ENCODE assay signal across 21 cellular contexts in genomic region chr6:115191989-115192388, GRCh38.
DNase-seq lines count a peak whose midpoint lies in the region; ATAC-seq, FAIRE-seq and TF ChIP-seq lines count a peak whose summit lies in the region.
"Had no signal": no experiment of that assay in that cellular context is flagged by ENCODE, and none has a peak within 500 bp of the region (broad histone marks: within the 10 kb centered on the region; RNA-seq: fewer than 3 reads in every experiment).

No MANE protein-coding gene starts in this region.

- H3K9me3 ChIP-seq in A549, result no peaks in the 10 kb centered on the region
- peaks cover 9% of the 10 kb centered on the region for H3K9me3 ChIP-seq in IMR-90 (ENCODE audit: control insufficient read depth, insufficient read depth, low read length)
- no peaks in the 10 kb centered on the region for H3K9me3 ChIP-seq in H1 (ENCODE audit: insufficient read depth in 2 of 2, low read depth in 1 of 2, low read length in 1 of 2)
- H3K9me3 ChIP-seq: BLaER1 treated with 17β-estradiol and CSF1 and Interleukin-3, amounts not matched to agents 10 nM and 100 nM; Caco-2 had no signal

- H3K23ac ChIP-seq in IMR-90 (ENCODE audit: low read depth, low read length), result no peak overlapping the region
- no peak overlapping the region for H3K23ac ChIP-seq in H1 (ENCODE audit: insufficient read length)

- H3K4me2 ChIP-seq in A549 (no peak overlapping the region), IMR-90 (ENCODE audit: low read depth, low read length) (no peak overlapping the region), H1 (ENCODE audit: insufficient read depth in 1 of 2, low read depth in 2 of 2, low read length in 2 of 2) (no peak overlapping the region)
- H3K4me2 ChIP-seq: BLaER1 treated with 17β-estradiol and CSF1 and Interleukin-3, amounts not matched to agents 10 nM and 100 nM had no signal

- TF ChIP-seq EP300 in A549 (IDR thresholded peaks at IDR 0.05) (no peak), H1 (IDR thresholded peaks at IDR 0.05; ENCODE audit: borderline replicate concordance in 1 of 2, low read depth in 2 of 2, low read length in 2 of 2) (no peak)

- BruUV-seq in IMR-90 (replicated peaks; lab: Mats Ljungman, UMichigan), result no TSS peak

- no peak overlapping the region for H3K4ac ChIP-seq in IMR-90 (ENCODE audit: low read depth, low read length)
- no peak overlapping the region for H3K4ac ChIP-seq in H1 (replicated peaks; ENCODE audit: insufficient read length, low read depth, low read length)

- no peak overlapping the region for H3K4me3 ChIP-seq in A549
- H3K4me3 ChIP-seq in IMR-90 (ENCODE audit: insufficient read depth, low read depth, low read length), result no peak overlapping the region
- no peak overlapping the region for H3K4me3 ChIP-seq in H1 (ENCODE audit: extremely low read depth in 1 of 4, insufficient read depth in 2 of 4, low read depth in 3 of 4, low read length in 4 of 4)
- H3K4me3 ChIP-seq: BLaER1 treated with 17β-estradiol and CSF1 and Interleukin-3, amounts not matched to agents 10 nM and 100 nM; GM12878 had no signal

- H3K36me3 ChIP-seq in IMR-90 (ENCODE audit: control insufficient read depth, insufficient read depth, low read length), result no peaks in the 10 kb centered on the region
- no peaks in the 10 kb centered on the region for H3K36me3 ChIP-seq in H1 (ENCODE audit: control insufficient read depth in 2 of 4, insufficient read depth in 4 of 4, low read length in 3 of 4)
- H3K36me3 ChIP-seq: BLaER1 treated with 17β-estradiol and CSF1 and Interleukin-3, amounts not matched to agents 10 nM and 100 nM had no signal

- no peak overlapping the region for H2BK5ac ChIP-seq in IMR-90 (ENCODE audit: low read depth, low read length, poor library complexity, severe bottlenecking)
- H2BK5ac ChIP-seq in H1 (ENCODE audit: low read depth, low read length), result no peak overlapping the region

- H3K4me1 ChIP-seq in A549, result no peaks in the 10 kb centered on the region
- no peaks in the 10 kb centered on the region for H3K4me1 ChIP-seq in IMR-90 (ENCODE audit: control insufficient read depth, insufficient read depth, low read length)
- H3K4me1 ChIP-seq in H1 (replicated peaks in 1 of 4; ENCODE audit: control insufficient read depth in 3 of 4, insufficient read depth in 4 of 4, low read length in 3 of 4), result no peaks in the 10 kb centered on the region
- H3K4me1 ChIP-seq: BLaER1 treated with 17β-estradiol and CSF1 and Interleukin-3, amounts not matched to agents 10 nM and 100 nM; Caco-2 had no signal

- no peak for ATAC-seq in A549
- no peak for ATAC-seq in IMR-90 (ENCODE audit: low read depth)
- no peak for ATAC-seq in HG02981 (IDR thresholded peaks at IDR 0.05; ENCODE audit: unreplicated experiment)
- ATAC-seq: CD8-positive, alpha-beta T cell; GM12878 had no signal

- H3K27ac ChIP-seq in A549 (no peak overlapping the region), IMR-90 (ENCODE audit: insufficient read depth, low read length) (no peak overlapping the region), H1 (ENCODE audit: low read depth, low read length) (no peak overlapping the region)
- H3K27ac ChIP-seq: BLaER1 treated with 17β-estradiol and CSF1 and Interleukin-3, amounts not matched to agents 10 nM and 100 nM; C4-2B had no signal

- TF ChIP-seq POLR2A in A549 (IDR thresholded peaks at IDR 0.05; ENCODE audit: low read length) (no peak), IMR-90 (IDR thresholded peaks at IDR 0.05; ENCODE audit: low read depth, low read length) (no peak), H1 (IDR thresholded peaks at IDR 0.05; ENCODE audit: control extremely low read depth in 1 of 2, low read depth in 2 of 2, low read length in 2 of 2) (no peak)

- no peak overlapping the region for H3K14ac ChIP-seq in IMR-90 (replicated peaks; ENCODE audit: low read depth, low read length)
- H3K14ac ChIP-seq in H1 (ENCODE audit: insufficient read length), result no peak overlapping the region

- no peak for FAIRE-seq in A549 (lab: Jason Lieb, UNC)
- FAIRE-seq in H1 (lab: Jason Lieb, UNC), result no peak
- FAIRE-seq: A204.1, D721Med, G401.6, GM12878, GM12892, GM18507 had no signal

- DNase-seq in A549 (ENCODE audit: low read depth in 1 of 2, low spot score in 1 of 2) (no peak), IMR-90 (no peak), H1 (ENCODE audit: low read depth in 1 of 2, low spot score in 2 of 2) (no peak)
- DNase-seq in stimulated activated CD8-positive, alpha-beta memory T cell treated with anti-CD3 and anti-CD28 coated beads, Interleukin-4, amount 100 ng/mL, for 48 hours, result no peak
- DNase-seq: 8988T; AML-193; Caco-2; Calu3; CD4-positive, alpha-beta T cell; CD8-positive, alpha-beta T cell; DMS79 treated with DMSO at 0.1 percent for 48 hours; GF-D8 had no signal

- no peak for TF ChIP-seq CTCF in A549 (IDR thresholded peaks at IDR 0.05)
- TF ChIP-seq CTCF in IMR-90 (conservative IDR thresholded peaks at IDR 0.05; ENCODE audit: low read depth, low read length), result no peak
- no peak for TF ChIP-seq CTCF in H1 (IDR thresholded peaks at IDR 0.05; ENCODE audit: control extremely low read depth in 1 of 3, insufficient read depth in 1 of 3, low read depth in 1 of 3, low read length in 3 of 3)

- intact Hi-C loops in IMR-90 (cut with micrococcal nuclease), result no loop called here

- in situ Hi-C loops in IMR-90 (cut with MboI; ENCODE audit: low sequenced_read_pairs), result no loop called here

- H3K56ac ChIP-seq in IMR-90 (ENCODE audit: extremely low read depth, insufficient read depth, low read length) (no peak overlapping the region), H1 (replicated peaks; ENCODE audit: insufficient read length, low read depth, low read length) (no peak overlapping the region)

- TF ChIP-seq RAD21 in A549 (conservative IDR thresholded peaks at IDR 0.05 in 1 of 2, IDR thresholded peaks at IDR 0.05 in 1 of 2), result no peak
- TF ChIP-seq RAD21 in IMR-90 (IDR thresholded peaks at IDR 0.05; ENCODE audit: low read length), result no peak
- no peak for TF ChIP-seq RAD21 in H1 (IDR thresholded peaks at IDR 0.05 in 1 of 2, conservative IDR thresholded peaks at IDR 0.05 in 1 of 2; ENCODE audit: low read depth in 2 of 2, low read length in 2 of 2)

- H4K91ac ChIP-seq in IMR-90 (ENCODE audit: insufficient read depth, low read depth, low read length), result no peak overlapping the region
- H4K91ac ChIP-seq in H1 (replicated peaks; ENCODE audit: insufficient read length, low read length), result no peak overlapping the region

- no peak overlapping the region for H2BK12ac ChIP-seq in H1 (ENCODE audit: low read depth, low read length)

- no peak overlapping the region for H3K18ac ChIP-seq in IMR-90 (ENCODE audit: low read depth, low read length)
- H3K18ac ChIP-seq in H1 (ENCODE audit: extremely low read depth, low read length), result no peak overlapping the region

- no peaks in the 10 kb centered on the region for H3K9me1 ChIP-seq in IMR-90 (ENCODE audit: insufficient read depth, low read length)

- CTCF ChIA-PET in A549 (lab: Yijun Ruan, JAX), result no interaction called here
- CTCF ChIA-PET in IMR-90 (lab: Yijun Ruan, JAX), result no interaction called here
- CTCF ChIA-PET in H1 (lab: Charles Lee; ENCODE audit: partially characterized antibody), result no interaction called here

- POLR2A ChIA-PET in A549 (lab: Yijun Ruan, JAX), result no interaction called here
- POLR2A ChIA-PET in IMR-90 (lab: Charles Lee; ENCODE audit: unreplicated experiment), result no interaction called here
- POLR2A ChIA-PET in H1 (lab: Charles Lee; ENCODE audit: partially characterized antibody), result no interaction called here

- H4K20me1 ChIP-seq in IMR-90 (ENCODE audit: insufficient read depth, low read length), result no peaks in the 10 kb centered on the region
- H4K20me1 ChIP-seq in H1 (replicated peaks in 1 of 2; ENCODE audit: control insufficient read depth in 1 of 2, insufficient read depth in 2 of 2, low read length in 2 of 2), result no peaks in the 10 kb centered on the region
- H4K20me1 ChIP-seq: BLaER1 treated with 17β-estradiol and CSF1 and Interleukin-3, amounts not matched to agents 10 nM and 100 nM had no signal

- WGBS in A549 (ENCODE audit: missing lambda C conversion rate), result 0% methylated on average over 1 of the region's 1 CpG
- WGBS in IMR-90 (ENCODE audit: extremely low coverage in 2 of 2, insufficient read length in 1 of 2), 2 experiments, result no CpG with 5 or more reads among the region's 1 CpG
- WGBS in H1 (ENCODE audit: extremely low coverage in 1 of 2, insufficient coverage in 1 of 2, insufficient read length in 1 of 2, insufficient replicate concordance in 2 of 2, low coverage in 1 of 2, low lambda C conversion rate in 2 of 2, missing lambda C conversion rate in 1 of 2), 2 experiments, result 85% methylated on average over 1 of the region's 1 CpG; no CpG with 5 or more reads in 1 of the 2 experiments

- H2AK9ac ChIP-seq in IMR-90 (replicated peaks; ENCODE audit: low read depth, low read length, poor library complexity), result no peak overlapping the region

- no peak overlapping the region for H2BK15ac ChIP-seq in IMR-90 (ENCODE audit: low read depth, low read length)
- no peak overlapping the region for H2BK15ac ChIP-seq in H1 (ENCODE audit: low read length)

- H2BK20ac ChIP-seq in IMR-90 (ENCODE audit: low read depth, low read length) (no peak overlapping the region), H1 (ENCODE audit: low read length) (no peak overlapping the region)

- H4K5ac ChIP-seq in IMR-90 (ENCODE audit: low read depth, low read length) (no peak overlapping the region), H1 (ENCODE audit: insufficient read length, low read depth, low read length) (no peak overlapping the region)

- no peaks in the 10 kb centered on the region for H3K23me2 ChIP-seq in H1 (ENCODE audit: low read depth, low read length)

- H3K79me2 ChIP-seq in H1 (ENCODE audit: control insufficient read depth in 1 of 2, insufficient read depth in 2 of 2, low read length in 2 of 2), result no peaks in the 10 kb centered on the region

- no peak overlapping the region for H4K8ac ChIP-seq in IMR-90 (ENCODE audit: low read depth in 2 of 2, low read length in 2 of 2)
- H4K8ac ChIP-seq in H1 (ENCODE audit: extremely low read depth, insufficient read depth, low read length), result no peak overlapping the region

- H2AFZ ChIP-seq in IMR-90 (replicated peaks; ENCODE audit: low read length, poor library complexity) (no peak overlapping the region), H1 (ENCODE audit: low read length) (no peak overlapping the region)

- H3K79me1 ChIP-seq in IMR-90 (ENCODE audit: low read depth in 1 of 2, low read length in 2 of 2), result no peaks in the 10 kb centered on the region
- no peaks in the 10 kb centered on the region for H3K79me1 ChIP-seq in H1 (ENCODE audit: low read depth, low read length)

- dilution Hi-C loops in IMR-90 (cut with HindIII; ENCODE audit: low sequenced_read_pairs, unreplicated experiment), result no loop called here

- H3K27me3 ChIP-seq in IMR-90 (ENCODE audit: control insufficient read depth, insufficient read depth, low read length), result no peaks in the 10 kb centered on the region
- no peaks in the 10 kb centered on the region for H3K27me3 ChIP-seq in H1 (replicated peaks in 1 of 4; ENCODE audit: control insufficient read depth in 3 of 4, extremely low read depth in 1 of 4, insufficient read depth in 3 of 4, low read length in 3 of 4)
- H3K27me3 ChIP-seq: BLaER1 treated with 17β-estradiol and CSF1 and Interleukin-3, amounts not matched to agents 10 nM and 100 nM had no signal

- H2AK5ac ChIP-seq in IMR-90 (ENCODE audit: low read depth, low read length) (no peak overlapping the region), H1 (ENCODE audit: low read depth, low read length) (no peak overlapping the region)

- H3K9ac ChIP-seq in IMR-90 (ENCODE audit: low read depth, low read length) (no peak overlapping the region), H1 (replicated peaks in 1 of 4; ENCODE audit: extremely low read depth in 1 of 4, low read depth in 3 of 4, low read length in 3 of 4) (no peak overlapping the region)
- H3K9ac ChIP-seq: BLaER1 treated with 17β-estradiol and CSF1 and Interleukin-3, amounts not matched to agents 10 nM and 100 nM had no signal

- H2BK120ac ChIP-seq in IMR-90 (ENCODE audit: low read depth, low read length) (no peak overlapping the region), H1 (replicated peaks; ENCODE audit: low read depth, low read length) (no peak overlapping the region)

Comparison
In these comparisons a context has a peak if more than half of its experiments do, and no peak if none do; other contexts are left out.
1. Of the 18 proteins assayed by ChIP-seq in both H1 and A549: peak only in H1: none; only in A549: none; in both: MAFK; in neither: 17.